ENCODE assay signal across 24 cellular contexts in genomic region chr1:223394706-223395105, GRCh38. TPM values are rescaled to one million over a fixed set of nuclear protein-coding genes. Genes with fewer than 3 reads are reported as not detected.
A peak's percentile ranks its signal among the peaks of the same experiment; 100 is the strongest.
DNase-seq lines count a peak whose midpoint lies in the region; ATAC-seq, FAIRE-seq and TF ChIP-seq lines count a peak whose summit lies in the region.
"Had no signal": no experiment of that assay in that cellular context is flagged by ENCODE, and none has a peak within 500 bp of the region (broad histone marks: within the 10 kb centered on the region; RNA-seq: fewer than 3 reads in every experiment).

No MANE protein-coding gene starts in this region.

- H3K27me3 ChIP-seq in H1 (replicated peaks in 1 of 4; ENCODE audit: control insufficient read depth in 3 of 4, extremely low read depth in 1 of 4, insufficient read depth in 3 of 4, low read length in 3 of 4): peaks cover 0 to 29% (median 19%) of the 10 kb centered on the region in 4 experiments; a peak in 5 of 7 replicates
- H3K27me3 ChIP-seq in neuronal stem cell (ENCODE audit: control insufficient read depth in 3 of 3, insufficient read depth in 3 of 3, low read depth in 1 of 3, low read length in 3 of 3): peaks cover 0 to 11% (median 0%) of the 10 kb centered on the region in 3 experiments
- H3K27me3 ChIP-seq: BLaER1 had no signal

- H3K23me2 ChIP-seq in H1 (ENCODE audit: low read depth, low read length): no peaks in the 10 kb centered on the region

- H2BK20ac ChIP-seq in H1 (ENCODE audit: low read length): no peak overlapping the region

- TF ChIP-seq RAD21 in H1 (IDR thresholded peaks at IDR 0.05 in 1 of 2, conservative IDR thresholded peaks at IDR 0.05 in 1 of 2; ENCODE audit: low read depth in 2 of 2, low read length in 2 of 2): no peak

- WGBS in H1 (ENCODE audit: extremely low coverage in 1 of 2, insufficient coverage in 1 of 2, insufficient read length in 1 of 2, insufficient replicate concordance in 2 of 2, low coverage in 1 of 2, low lambda C conversion rate in 2 of 2, missing lambda C conversion rate in 1 of 2), 2 experiments: 97% methylated on average over 13 of the region's 13 CpGs; no CpG with 5 or more reads in 1 of the 2 experiments
- WGBS in neuronal stem cell (ENCODE audit: extremely low coverage in 2 of 2, insufficient read length in 2 of 2, insufficient replicate concordance in 1 of 2), 2 donors: no CpG with 5 or more reads among the region's 13 CpGs

- H2BK12ac ChIP-seq in H1 (ENCODE audit: low read depth, low read length): no peak overlapping the region
- H2BK12ac ChIP-seq in neuronal stem cell (ENCODE audit: low read length): no peak overlapping the region

- H3K27me3 Mint-ChIP-seq in activated naive CD4-positive, alpha-beta T cell treated with anti-CD3 and anti-CD28 coated beads, Interleukin-2, amount 50 U/mL, for 24 hours: peaks cover 9% of the 10 kb centered on the region
- peaks cover 29% of the 10 kb centered on the region for H3K27me3 Mint-ChIP-seq in activated naive CD4-positive, alpha-beta T cell treated with anti-CD3 and anti-CD28 coated beads for 36 hours (ENCODE audit: low read depth)

- no peak overlapping the region for H4K5ac ChIP-seq in H1 (ENCODE audit: insufficient read length, low read depth, low read length)

- no peaks in the 10 kb centered on the region for H3K79me2 ChIP-seq in H1 (ENCODE audit: control insufficient read depth in 1 of 2, insufficient read depth in 2 of 2, low read length in 2 of 2)

- TF ChIP-seq CTCF in H1 (IDR thresholded peaks at IDR 0.05; ENCODE audit: control extremely low read depth in 1 of 3, insufficient read depth in 1 of 3, low read depth in 1 of 3, low read length in 3 of 3): no peak

- TF ChIP-seq EP300 in H1 (IDR thresholded peaks at IDR 0.05; ENCODE audit: borderline replicate concordance in 1 of 2, low read depth in 2 of 2, low read length in 2 of 2): no peak

- H3K9me3 Mint-ChIP-seq in activated naive CD4-positive, alpha-beta T cell treated with anti-CD3 and anti-CD28 coated beads, Interleukin-2, amount 50 U/mL, for 24 hours: no peaks in the 10 kb centered on the region
- H3K9me3 Mint-ChIP-seq in activated naive CD4-positive, alpha-beta T cell treated with anti-CD3 and anti-CD28 coated beads for 36 hours: peaks cover 2% of the 10 kb centered on the region

- H3K4me3 ChIP-seq in H1 (ENCODE audit: extremely low read depth in 1 of 4, insufficient read depth in 2 of 4, low read depth in 3 of 4, low read length in 4 of 4) (no peak overlapping the region), neuronal stem cell (ENCODE audit: low read length in 2 of 2) (no peak overlapping the region)
- H3K4me3 ChIP-seq: BLaER1 had no signal

- H3K4me3 Mint-ChIP-seq in activated naive CD4-positive, alpha-beta T cell treated with anti-CD3 and anti-CD28 coated beads, Interleukin-2, amount 50 U/mL, for 24 hours: no peak overlapping the region
- H3K4me3 Mint-ChIP-seq in activated naive CD4-positive, alpha-beta T cell treated with anti-CD3 and anti-CD28 coated beads for 36 hours: no peak overlapping the region
- H3K4me3 Mint-ChIP-seq: CD4-positive, alpha-beta memory T cell; CD4-positive, CD25-positive, alpha-beta regulatory T cell had no signal

- H3K36me3 Mint-ChIP-seq in activated naive CD4-positive, alpha-beta T cell treated with anti-CD3 and anti-CD28 coated beads, Interleukin-2, amount 50 U/mL, for 24 hours: no peaks in the 10 kb centered on the region
- no peaks in the 10 kb centered on the region for H3K36me3 Mint-ChIP-seq in activated naive CD4-positive, alpha-beta T cell treated with anti-CD3 and anti-CD28 coated beads for 36 hours (ENCODE audit: low read depth)
- H3K36me3 Mint-ChIP-seq: CD14-positive monocyte; CD4-positive, CD25-positive, alpha-beta regulatory T cell; CD8-positive, alpha-beta memory T cell had no signal

- no peak for DNase-seq in activated naive CD4-positive, alpha-beta T cell treated with anti-CD3 and anti-CD28 coated beads for 36 hours
- DNase-seq in H1 (ENCODE audit: low read depth in 1 of 2, low spot score in 2 of 2) (no peak), neuronal stem cell (ENCODE audit: low spot score) (no peak), A172 (ENCODE audit: low spot score) (no peak), T1000 (lab: John Stamatoyannopoulos, UW) (no peak)
- DNase-seq: ACHN; BE2C; C1 segment of cervical spinal cord; CD4-positive, alpha-beta memory T cell; CD4-positive, CD25-positive, alpha-beta regulatory T cell; CD8-positive, alpha-beta memory T cell; COR-L47; DMS79 treated with DMSO at 0.1 percent for 48 hours; GF-D8 had no signal

- POLR2A ChIA-PET in H1 (lab: Charles Lee; ENCODE audit: partially characterized antibody): no interaction called here

- H3K4me1 ChIP-seq in H1 (replicated peaks in 1 of 4; ENCODE audit: control insufficient read depth in 3 of 4, insufficient read depth in 4 of 4, low read length in 3 of 4): peaks cover 0 to 5% (median under 1%) of the 10 kb centered on the region in 4 experiments; a peak in 3 of 7 replicates
- no peaks in the 10 kb centered on the region for H3K4me1 ChIP-seq in neuronal stem cell (ENCODE audit: control insufficient read depth in 2 of 2, insufficient read depth in 1 of 2, low read depth in 1 of 2, low read length in 2 of 2)
- H3K4me1 ChIP-seq: BE2C, BLaER1 had no signal

- H3K79me1 ChIP-seq in H1 (ENCODE audit: low read depth, low read length): no peaks in the 10 kb centered on the region
- no peaks in the 10 kb centered on the region for H3K79me1 ChIP-seq in neuronal stem cell (ENCODE audit: low read depth, low read length)

- H2AFZ ChIP-seq in H1 (ENCODE audit: low read length): 0 out of 2 replicates have a peak overlapping the region, but pooled peaks have one; percentile 19
- H2AFZ ChIP-seq in neuronal stem cell (ENCODE audit: low read length): no peak overlapping the region

- H3K14ac ChIP-seq in H1 (ENCODE audit: insufficient read length) (no peak overlapping the region), neuronal stem cell (ENCODE audit: low read length) (no peak overlapping the region)

- no peak overlapping the region for H2BK120ac ChIP-seq in H1 (replicated peaks; ENCODE audit: low read depth, low read length)
- no peak overlapping the region for H2BK120ac ChIP-seq in neuronal stem cell (ENCODE audit: low read depth, low read length)

- CTCF ChIA-PET in activated naive CD4-positive, alpha-beta T cell treated with anti-CD3 and anti-CD28 coated beads for 36 hours (lab: Charles Lee): no interaction called here
- CTCF ChIA-PET in H1 (lab: Charles Lee; ENCODE audit: partially characterized antibody): interaction anchor here (0.9 to 1.6 kb wide), 4 partner anchors 137 to 261 kb away, joined by 3 to 4 read pairs (median 4); no protein-coding TSS in a partner anchor

- H2BK5ac ChIP-seq in H1 (ENCODE audit: low read depth, low read length) (no peak overlapping the region), neuronal stem cell (ENCODE audit: low read length) (no peak overlapping the region)

- no peak overlapping the region for H2BK15ac ChIP-seq in H1 (ENCODE audit: low read length)
- peak overlapping the region; percentile 75 for H2BK15ac ChIP-seq in neuronal stem cell (ENCODE audit: low read length)

- H4K8ac ChIP-seq in H1 (ENCODE audit: extremely low read depth, insufficient read depth, low read length): peak overlapping the region; percentile 36; the same call in 1 of the 2 replicates
- H4K8ac ChIP-seq in neuronal stem cell (ENCODE audit: low read depth, low read length): no peak overlapping the region

- H2AK5ac ChIP-seq in H1 (ENCODE audit: low read depth, low read length): no peak overlapping the region
- no peak overlapping the region for H2AK5ac ChIP-seq in neuronal stem cell (ENCODE audit: low read depth, low read length)

- no peaks in the 10 kb centered on the region for H3K4me1 Mint-ChIP-seq in activated naive CD4-positive, alpha-beta T cell treated with anti-CD3 and anti-CD28 coated beads, Interleukin-2, amount 50 U/mL, for 24 hours
- H3K4me1 Mint-ChIP-seq in activated naive CD4-positive, alpha-beta T cell treated with anti-CD3 and anti-CD28 coated beads for 36 hours (ENCODE audit: low read depth): no peaks in the 10 kb centered on the region
- H3K4me1 Mint-ChIP-seq: CD14-positive monocyte; CD8-positive, alpha-beta memory T cell had no signal

- H3K23ac ChIP-seq in H1 (ENCODE audit: insufficient read length) (no peak overlapping the region), neuronal stem cell (ENCODE audit: low read depth, low read length, poor library complexity) (no peak overlapping the region)

- no peak overlapping the region for H3K56ac ChIP-seq in H1 (replicated peaks; ENCODE audit: insufficient read length, low read depth, low read length)

- H3K9me3 ChIP-seq in H1 (ENCODE audit: insufficient read depth in 2 of 2, low read depth in 1 of 2, low read length in 1 of 2) (peaks cover 0 to 10% of the 10 kb centered on the region in 2 experiments; a peak in 1 of 4 replicates), neuronal stem cell (replicated peaks in 1 of 2; ENCODE audit: control insufficient read depth in 2 of 2, insufficient read depth in 1 of 2, low read depth in 1 of 2, low read length in 2 of 2) (no peaks in the 10 kb centered on the region)
- H3K9me3 ChIP-seq: BE2C had no signal

- TF ChIP-seq POLR2A in H1 (IDR thresholded peaks at IDR 0.05; ENCODE audit: control extremely low read depth in 1 of 2, low read depth in 2 of 2, low read length in 2 of 2): no peak

- H3K18ac ChIP-seq in H1 (ENCODE audit: extremely low read depth, low read length): no peak overlapping the region
- no peak overlapping the region for H3K18ac ChIP-seq in neuronal stem cell (ENCODE audit: low read length)

- H3K9ac ChIP-seq in H1 (replicated peaks in 1 of 4; ENCODE audit: extremely low read depth in 1 of 4, low read depth in 3 of 4, low read length in 3 of 4) (no peak overlapping the region), neuronal stem cell (ENCODE audit: low read depth, low read length, poor library complexity) (no peak overlapping the region)
- H3K9ac ChIP-seq: BLaER1 had no signal

- no peak overlapping the region for H3K27ac ChIP-seq in H1 (ENCODE audit: low read depth, low read length)
- H3K27ac ChIP-seq in neuronal stem cell (replicated peaks; ENCODE audit: low read length): no peak overlapping the region
- H3K27ac ChIP-seq: 22Rv1, BLaER1 had no signal

- H3K27ac Mint-ChIP-seq in activated naive CD4-positive, alpha-beta T cell treated with anti-CD3 and anti-CD28 coated beads, Interleukin-2, amount 50 U/mL, for 24 hours: peak overlapping the region; percentile 47
- no peak overlapping the region for H3K27ac Mint-ChIP-seq in activated naive CD4-positive, alpha-beta T cell treated with anti-CD3 and anti-CD28 coated beads for 36 hours
- H3K27ac Mint-ChIP-seq: CD14-positive monocyte; CD4-positive, alpha-beta memory T cell; CD4-positive, CD25-positive, alpha-beta regulatory T cell; CD8-positive, alpha-beta memory T cell had no signal

- no peak for ATAC-seq in GM21360 (IDR thresholded peaks at IDR 0.05; ENCODE audit: unreplicated experiment)

- no peaks in the 10 kb centered on the region for H4K20me1 ChIP-seq in H1 (replicated peaks in 1 of 2; ENCODE audit: control insufficient read depth in 1 of 2, insufficient read depth in 2 of 2, low read length in 2 of 2)
- H4K20me1 ChIP-seq: BLaER1 had no signal

- H4K91ac ChIP-seq in H1 (replicated peaks; ENCODE audit: insufficient read length, low read length) (no peak overlapping the region), neuronal stem cell (ENCODE audit: low read depth, low read length, poor library complexity) (no peak overlapping the region)

- no peaks in the 10 kb centered on the region for H3K36me3 ChIP-seq in H1 (ENCODE audit: control insufficient read depth in 2 of 4, insufficient read depth in 4 of 4, low read length in 3 of 4)
- no peaks in the 10 kb centered on the region for H3K36me3 ChIP-seq in neuronal stem cell (replicated peaks in 1 of 2; ENCODE audit: control insufficient read depth in 2 of 2, insufficient read depth in 2 of 2, low read length in 2 of 2)
- H3K36me3 ChIP-seq: BE2C, BLaER1 had no signal

- no peak for FAIRE-seq in H1 (lab: Jason Lieb, UNC)
- FAIRE-seq: A204.1, G401.6, GM12891 had no signal

- H3K4me2 ChIP-seq in H1 (ENCODE audit: insufficient read depth in 1 of 2, low read depth in 2 of 2, low read length in 2 of 2) (no peak overlapping the region), neuronal stem cell (ENCODE audit: insufficient read depth, low read length, poor library complexity, severe bottlenecking) (no peak overlapping the region)
- H3K4me2 ChIP-seq: BLaER1 had no signal

- H3K4ac ChIP-seq in H1 (replicated peaks; ENCODE audit: insufficient read length, low read depth, low read length): no peak overlapping the region
- H3K4ac ChIP-seq in neuronal stem cell (ENCODE audit: low read length): no peak overlapping the region

- intact Hi-C loops in activated naive CD4-positive, alpha-beta T cell treated with anti-CD3 and anti-CD28 coated beads for 36 hours (cut with micrococcal nuclease): no loop called here

RNA-seq across cellular contexts. Expression of gene CCDC185, which starts 1.5 kb away (rescaled TPM):
- total RNA-seq in activated naive CD4-positive, alpha-beta T cell treated with anti-CD3 and anti-CD28 coated beads for 36 hours: not detected
- total RNA-seq in H1 (2021; fragmentation: NEBNext Ultra II Directional; extraction: Animal tissue kit (Norgen Biotek cat#: 25700)): not detected in 2 replicates
- polyA plus RNA-seq in H1 (2011; rRNA removed): 0.06 TPM in 1 of 2 replicates, not detected in the other
- polyA plus RNA-seq in H1 (2011; cell fraction: cytosol; rRNA removed): 0.03 TPM
- polyA plus RNA-seq in H1 (2011; cell fraction: nucleus; rRNA removed): not detected
- polyA plus RNA-seq in H1 (2012, experiment 1 of 2): not detected in 4 replicates
- not detected for polyA plus RNA-seq in H1 (2012, experiment 2 of 2)
- 0.02 TPM for polyA plus RNA-seq in H1 (2013, experiment 1 of 2)
- not detected for polyA plus RNA-seq in H1 (2013, experiment 2 of 2)
- 0.12 TPM in 1 of 2 replicates, not detected in the other for polyA minus RNA-seq in H1 (2011; rRNA and poly(A)+ RNA removed)
- not detected for polyA minus RNA-seq in H1 (2011; cell fraction: cytosol; rRNA and poly(A)+ RNA removed)
- polyA minus RNA-seq in H1 (2011; cell fraction: nucleus; rRNA and poly(A)+ RNA removed): not detected
- polyA plus RNA-seq in neuronal stem cell (2013, experiment 1 of 2): not detected
- not detected for polyA plus RNA-seq in neuronal stem cell (2013, experiment 2 of 2)
- not detected in 2 replicates for total RNA-seq in A172 (2014; rRNA removed; shearing (Covaris generic))
- total RNA-seq: A673; CD4-positive, alpha-beta memory T cell; CD4-positive, CD25-positive, alpha-beta regulatory T cell; CD8-positive, alpha-beta memory T cell had no signal
- polyA plus RNA-seq: AG04450; CD14-positive monocyte; CD4-positive, alpha-beta memory T cell; CD4-positive, CD25-positive, alpha-beta regulatory T cell; CD8-positive, alpha-beta memory T cell had no signal

RNA-seq across cellular contexts. Expression of gene SUSD4, which starts 30.7 kb away (rescaled TPM):
- total RNA-seq in activated naive CD4-positive, alpha-beta T cell treated with anti-CD3 and anti-CD28 coated beads for 36 hours: 1 to 10 TPM; 1.1 to 1.8 TPM
- 3.2 and 3.9 TPM in 2 replicates for total RNA-seq in H1 (2021; fragmentation: NEBNext Ultra II Directional; extraction: Animal tissue kit (Norgen Biotek cat#: 25700))
- polyA plus RNA-seq in H1 (2011; rRNA removed): 5.2 and 6.6 TPM in 2 replicates
- 6.2 TPM for polyA plus RNA-seq in H1 (2011; cell fraction: cytosol; rRNA removed)
- 23.0 TPM for polyA plus RNA-seq in H1 (2011; cell fraction: nucleus; rRNA removed)
- 2.3 to 3.2 TPM (median 2.6 TPM) in 4 replicates for polyA plus RNA-seq in H1 (2012, experiment 1 of 2)
- polyA plus RNA-seq in H1 (2012, experiment 2 of 2): 1.5 TPM
- 1.8 TPM for polyA plus RNA-seq in H1 (2013, experiment 1 of 2)
- 1.8 TPM for polyA plus RNA-seq in H1 (2013, experiment 2 of 2)
- polyA minus RNA-seq in H1 (2011; rRNA and poly(A)+ RNA removed): 5.1 and 7.6 TPM in 2 replicates
- polyA minus RNA-seq in H1 (2011; cell fraction: cytosol; rRNA and poly(A)+ RNA removed): 2.3 TPM
- polyA minus RNA-seq in H1 (2011; cell fraction: nucleus; rRNA and poly(A)+ RNA removed): 10.9 TPM
- polyA plus RNA-seq in neuronal stem cell (2013, experiment 1 of 2): 4.7 TPM
- polyA plus RNA-seq in neuronal stem cell (2013, experiment 2 of 2): 4.3 TPM
- total RNA-seq in A172 (2014; rRNA removed; shearing (Covaris generic)): 0.05 TPM in 1 of 2 replicates, not detected in the other
- total RNA-seq: A673 had no signal
